1 cellular context compared by ENCODE assay signal in the genomic region with DNA sequence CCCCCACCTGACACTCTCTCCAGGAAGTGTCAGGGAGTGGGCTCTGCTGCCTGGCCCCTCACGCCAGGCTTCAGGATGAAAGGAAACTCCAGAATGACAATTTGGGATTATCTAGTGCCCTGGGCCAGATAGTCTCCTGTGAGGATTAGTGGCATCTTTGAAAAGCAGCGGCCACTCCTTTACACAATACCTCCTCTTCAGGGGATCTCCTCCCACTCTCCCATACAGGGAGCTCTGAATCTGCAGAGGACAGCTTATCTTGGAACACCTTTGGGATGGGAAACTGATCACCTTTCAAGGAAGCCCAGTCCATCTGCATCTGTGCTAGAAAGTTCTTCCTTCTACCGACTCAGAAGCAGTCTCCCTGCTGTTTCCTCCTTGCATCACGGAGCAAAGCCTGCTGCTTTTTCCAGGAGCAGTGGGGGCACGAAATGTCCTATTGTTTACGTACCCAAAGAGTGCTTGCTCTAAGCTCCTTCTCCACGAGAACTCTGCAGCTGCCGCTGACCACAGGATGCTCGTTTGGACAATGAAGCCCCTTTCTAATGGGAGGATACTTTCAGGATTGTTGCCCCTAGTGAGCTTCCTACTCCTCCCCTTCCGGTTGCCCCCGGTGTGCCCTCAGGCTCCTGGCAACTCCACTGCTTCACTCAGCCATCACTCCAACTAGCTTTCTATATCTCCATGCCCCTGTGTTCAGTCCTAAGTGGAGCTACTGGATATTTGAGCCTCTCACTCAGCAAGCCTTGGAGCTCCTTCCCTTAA.
TF ChIP-seq lines count a peak whose summit lies in the region.

No MANE protein-coding gene starts in this region.

TF ChIP-seq in IMR-90, 13 proteins besides CTCF, POLR2A, EP300 and RAD21 (continued from another document):
- no peak for TF ChIP-seq MXI1 (IDR thresholded peaks at IDR 0.05; ENCODE audit: borderline replicate concordance, low read depth, low read length)
- TF ChIP-seq MAZ (IDR thresholded peaks at IDR 0.05; ENCODE audit: borderline replicate concordance, low read depth, low read length), result no peak
- no peak for TF ChIP-seq CHD1 (IDR thresholded peaks at IDR 0.05; ENCODE audit: low read depth, low read length)
- TF ChIP-seq, protein P1, sequence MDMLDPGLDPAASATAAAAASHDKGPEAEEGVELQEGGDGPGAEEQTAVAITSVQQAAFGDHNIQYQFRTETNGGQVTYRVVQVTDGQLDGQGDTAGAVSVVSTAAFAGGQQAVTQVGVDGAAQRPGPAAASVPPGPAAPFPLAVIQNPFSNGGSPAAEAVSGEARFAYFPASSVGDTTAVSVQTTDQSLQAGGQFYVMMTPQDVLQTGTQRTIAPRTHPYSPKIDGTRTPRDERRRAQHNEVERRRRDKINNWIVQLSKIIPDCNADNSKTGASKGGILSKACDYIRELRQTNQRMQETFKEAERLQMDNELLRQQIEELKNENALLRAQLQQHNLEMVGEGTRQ (IDR thresholded peaks at IDR 0.05; ENCODE audit: low read depth, low read length), result no peak
- no peak for TF ChIP-seq CEBPB (IDR thresholded peaks at IDR 0.05; ENCODE audit: low read depth, low read length)
TF ChIP-seq in IMR-90: peak in this region for 0.
